In the genomic region with DNA sequence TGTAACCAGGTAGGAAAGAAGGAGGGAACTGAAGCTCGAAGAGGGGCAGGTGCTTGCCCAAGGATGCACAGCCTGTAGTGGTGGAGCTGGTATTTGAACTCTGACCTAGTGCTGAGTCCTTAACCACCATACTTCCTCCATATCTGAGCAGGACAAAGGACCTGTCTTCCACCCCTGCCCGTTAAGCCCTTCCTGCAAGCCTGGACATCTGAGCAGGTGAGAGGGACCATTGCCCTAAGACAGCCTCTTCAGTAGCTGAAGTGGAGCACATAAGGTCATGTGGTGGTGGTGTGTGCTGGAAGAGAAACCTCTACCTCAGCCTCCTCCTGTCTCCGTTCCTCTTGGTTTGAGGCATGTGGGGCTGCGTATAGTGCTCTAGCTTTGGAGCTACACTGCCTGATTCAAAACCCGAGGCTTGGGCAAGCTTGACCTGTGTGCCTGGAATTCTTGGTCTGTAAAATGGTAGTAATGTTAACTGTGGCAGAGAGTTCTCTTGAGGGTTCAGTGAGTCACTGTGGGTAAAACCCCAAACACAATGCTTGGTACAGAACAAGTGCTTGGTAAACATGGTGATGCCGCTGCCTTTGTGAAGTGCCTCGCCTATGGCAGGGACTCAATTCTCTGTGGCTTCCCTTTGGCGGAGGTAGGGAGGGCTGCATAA, we compare ENCODE assay signal across 8 cellular contexts. TPM values are rescaled to one million over a fixed set of nuclear protein-coding genes. Genes with fewer than 3 reads are reported as not detected.
A peak's percentile ranks its signal among the peaks of the same experiment; 100 is the strongest.
DNase-seq lines count a peak whose midpoint lies in the region; ATAC-seq, FAIRE-seq and TF ChIP-seq lines count a peak whose summit lies in the region.

No MANE protein-coding gene starts in this region.

- DNase-seq in NCI-H2029 treated with DMSO at 0.1 percent for 48 hours (lab: John Stamatoyannopoulos, UW) (peak; percentile 99), activated T-cell treated with anti-CD3 and anti-CD28 coated beads for 1 hour (ENCODE audit: low read depth) (peak; percentile 30), kidney glomerular epithelial cell (lab: John Stamatoyannopoulos, UW) (peak; percentile 43), upper lobe of left lung (peak in 1 of 2 donors; percentile 85), D721Med (ENCODE audit: insufficient read length, low spot score) (no peak), Ammon's horn (ENCODE audit: low spot score) (no peak), cerebellum (ENCODE audit: low spot score) (no peak)

- peak; percentile 38 for ATAC-seq in GM18861 (IDR thresholded peaks at IDR 0.05; ENCODE audit: unreplicated experiment)
- peak; percentile 49 to 85 for ATAC-seq in upper lobe of left lung (ENCODE audit: low FRiP score in 2 of 2)

- peak overlapping the region; percentile 36 to 77 (median 58) for H3K27ac ChIP-seq in upper lobe of left lung

- TF ChIP-seq CTCF in upper lobe of left lung (IDR thresholded peaks at IDR 0.05) (peak in 1 of 6 experiments; percentile 5), D721Med (IDR thresholded peaks at IDR 0.05; ENCODE audit: insufficient read depth, missing control alignments) (no peak)

- no peaks in the 10 kb centered on the region for H3K9me3 ChIP-seq in upper lobe of left lung

- no peak overlapping the region for H3K4me3 ChIP-seq in upper lobe of left lung

- peak in 1 of 4 donors; percentile 71 for TF ChIP-seq EP300 in upper lobe of left lung (IDR thresholded peaks at IDR 0.05)

- no peaks in the 10 kb centered on the region for H3K27me3 ChIP-seq in upper lobe of left lung

- peak in 1 of 4 donors; percentile 8 for TF ChIP-seq POLR2A in upper lobe of left lung (IDR thresholded peaks at IDR 0.05)

- FAIRE-seq in D721Med (lab: Jason Lieb, UNC): no peak

- peaks cover 28 to 37% (median 33%) of the 10 kb centered on the region in 4 donors for H3K4me1 ChIP-seq in upper lobe of left lung

- 37 to 58% methylated on average over 6 to 8 of the region's 8 CpGs for WGBS in upper lobe of left lung, 2 donors

- H3K36me3 ChIP-seq in upper lobe of left lung: peaks cover 0 to 7% (median 0%) of the 10 kb centered on the region in 4 donors

RNA-seq across cellular contexts. Expression of gene GALNT10, which starts 7.4 kb away (rescaled TPM):
- total RNA-seq in upper lobe of left lung: 100 to 1,000 TPM in 1 of 6 donors, 10 to 100 TPM in 5; 38.6 to 118 (median 66.4) TPM
- total RNA-seq in cerebellum: 11.6 TPM

Comparison
In these comparisons a context has a peak if more than half of its experiments do, and no peak if none do; other contexts are left out.
1. DNase-seq: peak in NCI-H2029 treated with DMSO at 0.1 percent for 48 hours (single experiment), activated T-cell treated with anti-CD3 and anti-CD28 coated beads for 1 hour (single experiment) and kidney glomerular epithelial cell (single experiment); none in D721Med (single experiment), Ammon's horn (single experiment) and cerebellum (single experiment).